ENCODE assay signal across 2 cellular contexts in genomic region chr7:76224695-76225094, GRCh38.
TF ChIP-seq lines count a peak whose summit lies in the region.

No MANE protein-coding gene starts in this region.

TF ChIP-seq in SK-N-SH, 30 proteins besides CTCF, POLR2A, EP300 and RAD21 (continued from another document):
- TF ChIP-seq USF1 (IDR thresholded peaks at IDR 0.05; ENCODE audit: borderline replicate concordance, low read depth) (no peak), POLR2AphosphoS5 (IDR thresholded peaks at IDR 0.05; ENCODE audit: low read depth, low read length) (no peak), YY1 (IDR thresholded peaks at IDR 0.05; ENCODE audit: low read depth) (no peak), FOXJ3 (CRISPR knock-in tag; IDR thresholded peaks at IDR 0.05) (no peak), PBX3 (IDR thresholded peaks at IDR 0.05) (no peak)

TF ChIP-seq in H1, 55 proteins besides CTCF, POLR2A, EP300 and RAD21 (continued from another document):
- no peak for TF ChIP-seq USF2 (IDR thresholded peaks at IDR 0.05; ENCODE audit: low read length)
- no peak for TF ChIP-seq TEAD4 (IDR thresholded peaks at IDR 0.05; ENCODE audit: low read depth, low read length)
- no peak for TF ChIP-seq SP4 (IDR thresholded peaks at IDR 0.05; ENCODE audit: low read length)
- TF ChIP-seq RFX5 (IDR thresholded peaks at IDR 0.05; ENCODE audit: borderline replicate concordance, low read depth, low read length): no peak
- TF ChIP-seq SRF (IDR thresholded peaks at IDR 0.05; ENCODE audit: low read depth, low read length): no peak
- no peak for TF ChIP-seq RNF2 (IDR thresholded peaks at IDR 0.05; ENCODE audit: borderline replicate concordance, low read depth, low read length, missing control alignments, poor library complexity, severe bottlenecking)
- no peak for TF ChIP-seq ZNF274 (IDR thresholded peaks at IDR 0.05; ENCODE audit: borderline replicate concordance, extremely low read depth, low read length)
- no peak for TF ChIP-seq SIRT6 (IDR thresholded peaks at IDR 0.05; ENCODE audit: low read length)
- no peak for TF ChIP-seq GABPA (IDR thresholded peaks at IDR 0.05; ENCODE audit: borderline replicate concordance, insufficient read depth, low read length)
- TF ChIP-seq JUN (IDR thresholded peaks at IDR 0.05; ENCODE audit: low read depth, low read length): no peak
- no peak for TF ChIP-seq SIX5 (IDR thresholded peaks at IDR 0.05; ENCODE audit: low read depth, low read length)
